In genomic region chr11:121929581-121929980, GRCh38 we compare ENCODE assay signal across 8 cellular contexts.
DNase-seq lines count a peak whose midpoint lies in the region; ATAC-seq, FAIRE-seq and TF ChIP-seq lines count a peak whose summit lies in the region.

No MANE protein-coding gene starts in this region.

- H3K9me3 ChIP-seq in PC-9 (ENCODE audit: insufficient read depth, low read depth): no peaks in the 10 kb centered on the region

- no peaks in the 10 kb centered on the region for H3F3A ChIP-seq in PC-9 (ENCODE audit: insufficient read depth, low read depth)

- H3K27me3 ChIP-seq in PC-9 (ENCODE audit: insufficient read depth, low read depth): no peaks in the 10 kb centered on the region

- no peaks in the 10 kb centered on the region for H3K4me1 ChIP-seq in PC-9 (replicated peaks; ENCODE audit: insufficient read depth)

- no peak for TF ChIP-seq CTCF in PC-9 (conservative IDR thresholded peaks at IDR 0.05)

- H3K79me2 ChIP-seq in PC-9 (ENCODE audit: low read depth): no peaks in the 10 kb centered on the region

- H3K4me3 ChIP-seq in PC-9: no peak overlapping the region

- ATAC-seq in HG03196 (IDR thresholded peaks at IDR 0.05; ENCODE audit: unreplicated experiment) (no peak), HG03469 (IDR thresholded peaks at IDR 0.05; ENCODE audit: unreplicated experiment) (no peak)

- no peak overlapping the region for H3K4me2 ChIP-seq in PC-9

- H4K20me1 ChIP-seq in PC-9 (ENCODE audit: insufficient read depth): no peaks in the 10 kb centered on the region

- no TSS peak for BruUV-seq in PC-9 (replicated peaks; lab: Mats Ljungman, UMichigan)

- no peaks in the 10 kb centered on the region for H3K36me3 ChIP-seq in PC-9 (ENCODE audit: low read depth)

- H3K9me2 ChIP-seq in PC-9 (ENCODE audit: insufficient read depth): no peaks in the 10 kb centered on the region

- FAIRE-seq in frontal cortex (lab: Jason Lieb, UNC): no peak

- no peak overlapping the region for H2AFZ ChIP-seq in PC-9

- CTCF ChIA-PET in PC-9 (lab: Charles Lee): no interaction called here

- POLR2A ChIA-PET in PC-9 (lab: Charles Lee; ENCODE audit: unreplicated experiment): no interaction called here

- no peak overlapping the region for H3K27ac ChIP-seq in PC-9

- DNase-seq in DMS79 (lab: John Stamatoyannopoulos, UW): peak; percentile 92
- peak; percentile 78 for DNase-seq in NCI-H524 treated with DMSO at 0.1 percent for 48 hours (lab: John Stamatoyannopoulos, UW)
- peak; percentile 13 to 25 for DNase-seq in frontal cortex (ENCODE audit: low spot score in 2 of 2)
- DNase-seq in occipital lobe (lab: John Stamatoyannopoulos, UW): peak; percentile 12
- no peak for DNase-seq in SKM-1 treated with dmso at 0.1 percent for 144 hours (lab: John Stamatoyannopoulos, UW; ENCODE audit: unreplicated experiment)
- DNase-seq in PC-9: no peak

- intact Hi-C loops in PC-9 (cut with micrococcal nuclease; ENCODE audit: unreplicated experiment): no loop called here

Comparison
In these comparisons a context has a peak if more than half of its experiments do, and no peak if none do; other contexts are left out.
1. DNase-seq: peak in DMS79 (single experiment), NCI-H524 treated with DMSO at 0.1 percent for 48 hours (single experiment), frontal cortex (2 of 2) and occipital lobe (single experiment); none in SKM-1 treated with dmso at 0.1 percent for 144 hours (single experiment) and PC-9 (0 of 2).